ENCODE assay signal across 13 cellular contexts in the genomic region with DNA sequence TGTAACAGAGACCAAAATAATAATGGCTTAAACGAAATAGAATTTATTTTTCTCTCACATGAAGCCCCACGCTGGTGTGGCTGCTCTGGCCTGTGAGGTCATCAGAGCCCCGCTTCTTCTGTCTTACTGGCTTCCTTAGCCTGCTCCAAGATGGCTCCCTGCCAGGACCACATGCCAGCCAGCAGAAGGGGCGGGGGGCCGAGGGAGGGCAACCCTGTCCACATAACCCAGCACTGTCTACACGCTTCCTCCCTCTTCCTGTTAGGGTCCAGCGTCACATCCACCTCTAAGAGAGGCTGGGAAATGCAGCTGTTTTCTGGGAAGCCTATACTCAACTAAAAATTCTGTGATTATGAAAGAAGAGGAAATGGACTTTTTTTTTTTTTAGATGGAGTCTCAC.
DNase-seq lines count a peak whose midpoint lies in the region; ATAC-seq and TF ChIP-seq lines count a peak whose summit lies in the region.
"Had no signal": no experiment of that assay in that cellular context is flagged by ENCODE, and none has a peak within 500 bp of the region (broad histone marks: within the 10 kb centered on the region; RNA-seq: fewer than 3 reads in every experiment).

No MANE protein-coding gene starts in this region.

- no peaks in the 10 kb centered on the region for H3K27me3 Mint-ChIP-seq in activated naive CD8-positive, alpha-beta T cell treated with anti-CD3 and anti-CD28 coated beads for 36 hours

- peaks cover 3% of the 10 kb centered on the region for H3K9me3 Mint-ChIP-seq in activated naive CD8-positive, alpha-beta T cell treated with anti-CD3 and anti-CD28 coated beads for 36 hours

- H3K36me3 ChIP-seq in adrenal gland (replicated peaks in 1 of 2): no peaks in the 10 kb centered on the region
- H3K36me3 ChIP-seq: tibial nerve had no signal

- no peaks in the 10 kb centered on the region for H3K9me3 ChIP-seq in adrenal gland (replicated peaks in 1 of 3)

- no peak for TF ChIP-seq CTCF in adrenal gland (IDR thresholded peaks at IDR 0.05)
- TF ChIP-seq CTCF in omental fat pad (IDR thresholded peaks at IDR 0.05): no peak

- H3K27me3 ChIP-seq in adrenal gland: no peaks in the 10 kb centered on the region
- H3K27me3 ChIP-seq: tibial nerve had no signal

- TF ChIP-seq POLR2A in adrenal gland (IDR thresholded peaks at IDR 0.05): no peak

- no peak overlapping the region for H3K4me3 Mint-ChIP-seq in activated naive CD8-positive, alpha-beta T cell treated with anti-CD3 and anti-CD28 coated beads for 36 hours

- no peaks in the 10 kb centered on the region for H3K4me1 ChIP-seq in adrenal gland (replicated peaks in 1 of 2)
- H3K4me1 ChIP-seq: tibial nerve had no signal

- no peak overlapping the region for H3K27ac Mint-ChIP-seq in activated naive CD8-positive, alpha-beta T cell treated with anti-CD3 and anti-CD28 coated beads for 36 hours

- peak; percentile 92 for ATAC-seq in omental fat pad (ENCODE audit: low FRiP score)
- no peak for ATAC-seq in GM21529 (IDR thresholded peaks at IDR 0.05; ENCODE audit: unreplicated experiment)

- H3K4me1 Mint-ChIP-seq in activated naive CD8-positive, alpha-beta T cell treated with anti-CD3 and anti-CD28 coated beads for 36 hours: no peaks in the 10 kb centered on the region

- intact Hi-C loops in adrenal gland (cut with DNase I): no loop called here
- intact Hi-C loops in head of caudate nucleus (cut with DNase I): no loop called here

- DNase-seq in A172 (ENCODE audit: low spot score) (peak; percentile 41), adrenal gland (peak in 6 of 7 donors; percentile 33 to 81 (median 46)), head of caudate nucleus (peak; percentile 39 to 88 (median 70)), omental fat pad (ENCODE audit: low spot score) (no peak), SW 1271 (lab: John Stamatoyannopoulos, UW) (no peak)
- DNase-seq in activated naive CD4-positive, alpha-beta T cell treated with Interleukin-2 at 50 U/mL for 16 hours: no peak
- DNase-seq in activated naive CD8-positive, alpha-beta T cell treated with anti-CD3 and anti-CD28 coated beads for 36 hours: no peak
- DNase-seq: DMS153, NCI-H446 treated with DMSO at 0.1 percent for 48 hours, T-helper 9 cell had no signal

- 44 to 63% (median 54%) methylated on average over 7 of the region's 7 CpGs for WGBS in adrenal gland, 4 donors

- H3K36me3 Mint-ChIP-seq in activated naive CD8-positive, alpha-beta T cell treated with anti-CD3 and anti-CD28 coated beads for 36 hours: peaks cover 3% of the 10 kb centered on the region

- no peak overlapping the region for H3K4me3 ChIP-seq in adrenal gland
- H3K4me3 ChIP-seq: smooth muscle cell, tibial nerve had no signal

- no peak overlapping the region for H3K27ac ChIP-seq in adrenal gland
- H3K27ac ChIP-seq: tibial nerve had no signal

Comparison
In these comparisons a context has a peak if more than half of its experiments do, and no peak if none do; other contexts are left out.
1. DNase-seq: peak in A172 (single experiment), adrenal gland (6 of 7) and head of caudate nucleus (42 of 42); none in omental fat pad (single experiment), activated naive CD4-positive, alpha-beta T cell treated with Interleukin-2 at 50 U/mL for 16 hours (single experiment), activated naive CD8-positive, alpha-beta T cell treated with anti-CD3 and anti-CD28 coated beads for 36 hours (single experiment) and SW 1271 (0 of 2).